ENCODE assay signal across 10 cellular contexts in genomic region chr9:98774746-98775145, GRCh38. TPM values are rescaled to one million over a fixed set of nuclear protein-coding genes. Genes with fewer than 3 reads are reported as not detected.
A peak's percentile ranks its signal among the peaks of the same experiment; 100 is the strongest.
DNase-seq lines count a peak whose midpoint lies in the region; ATAC-seq, FAIRE-seq and TF ChIP-seq lines count a peak whose summit lies in the region.
"Had no signal": no experiment of that assay in that cellular context is flagged by ENCODE, and none has a peak within 500 bp of the region (broad histone marks: within the 10 kb centered on the region; RNA-seq: fewer than 3 reads in every experiment).

No MANE protein-coding gene starts in this region.

- ATAC-seq in GM21723 (IDR thresholded peaks at IDR 0.05; ENCODE audit: unreplicated experiment) = no peak

- no peaks in the 10 kb centered on the region for H3K79me1 ChIP-seq in trophoblast cell (ENCODE audit: low read length)

- H3K9me3 ChIP-seq in OCI-LY1 (ENCODE audit: low read length) = no peaks in the 10 kb centered on the region
- H3K9me3 ChIP-seq in endothelial cell of umbilical vein (replicated peaks; ENCODE audit: control insufficient read depth, insufficient read depth, low read length) = no peaks in the 10 kb centered on the region
- H3K9me3 ChIP-seq in trophoblast cell (ENCODE audit: insufficient read depth, low read depth, low read length) = no peaks in the 10 kb centered on the region

- H2BK120ac ChIP-seq in trophoblast cell (ENCODE audit: insufficient read depth, low read length, poor library complexity) = no peak overlapping the region

- no peaks in the 10 kb centered on the region for H3K9me1 ChIP-seq in endothelial cell of umbilical vein (replicated peaks; ENCODE audit: control insufficient read depth, extremely low read depth, insufficient read depth, low read length)

- DNase-seq in activated CD8-positive, alpha-beta memory T cell treated with anti-CD3 and anti-CD28 coated beads, Interleukin-2, amount 50 U/mL, for 48 hours = peak; percentile 72
- no peak for DNase-seq in activated CD8-positive, alpha-beta memory T cell treated with anti-CD3 and anti-CD28 coated beads, Interleukin-2, amount 50 U/mL, for 4 hours
- DNase-seq in endothelial cell of umbilical vein (ENCODE audit: low read depth, low spot score) (no peak), trophoblast cell (no peak), amygdala (lab: John Stamatoyannopoulos, UW) (no peak)
- peak; percentile 17 for DNase-seq in stimulated activated CD4-positive, alpha-beta T cell treated with anti-CD3 and anti-CD28 coated beads, Interleukin-4, amount 100 ng/mL, for 24 hours
- DNase-seq: effector memory CD4-positive, alpha-beta T cell; NK-92 treated with Interleukin-12 subunit alpha and Interleukin-12 subunit beta, amount 100 ng/mL, for 24 hours had no signal

- H2BK5ac ChIP-seq in trophoblast cell (ENCODE audit: low read depth, low read length, poor library complexity) = no peak overlapping the region

- no peaks in the 10 kb centered on the region for H3K4me1 ChIP-seq in OCI-LY1 (ENCODE audit: insufficient read depth, low read length, severe bottlenecking)
- peaks cover 10% of the 10 kb centered on the region for H3K4me1 ChIP-seq in endothelial cell of umbilical vein (ENCODE audit: control insufficient read depth, extremely low read depth, insufficient read depth, low read length)
- H3K4me1 ChIP-seq in trophoblast cell (ENCODE audit: control insufficient read depth in 1 of 2, insufficient read depth in 2 of 2, low read length in 2 of 2) = peaks cover 0 to 2% of the 10 kb centered on the region in 2 experiments

- no peaks in the 10 kb centered on the region for H3K79me2 ChIP-seq in OCI-LY1 (ENCODE audit: insufficient read depth, low read length)
- H3K79me2 ChIP-seq in endothelial cell of umbilical vein (ENCODE audit: control insufficient read depth, insufficient read depth, low read length) = no peaks in the 10 kb centered on the region
- no peaks in the 10 kb centered on the region for H3K79me2 ChIP-seq in trophoblast cell (ENCODE audit: control insufficient read depth, insufficient read depth, low read length, poor library complexity)

- no peak overlapping the region for H4K91ac ChIP-seq in trophoblast cell (ENCODE audit: low read depth, low read length)

- no peak overlapping the region for H4K12ac ChIP-seq in trophoblast cell (ENCODE audit: low read depth, low read length)

- H4K20me1 ChIP-seq in OCI-LY1 (ENCODE audit: insufficient read depth, low read length) = no peaks in the 10 kb centered on the region
- H4K20me1 ChIP-seq in endothelial cell of umbilical vein (replicated peaks; ENCODE audit: control insufficient read depth, extremely low read depth, insufficient read depth, low read length) = no peaks in the 10 kb centered on the region

- H3K18ac ChIP-seq in trophoblast cell (ENCODE audit: low read length) = no peak overlapping the region

- no TSS peak for BruUV-seq in endothelial cell of umbilical vein (replicated peaks; lab: Mats Ljungman, UMichigan)

- no peak for TF ChIP-seq POLR2A in endothelial cell of umbilical vein (IDR thresholded peaks at IDR 0.05; ENCODE audit: low read depth, low read length)

- H2AK5ac ChIP-seq in trophoblast cell (ENCODE audit: low read length) = no peak overlapping the region

- H2AFZ ChIP-seq in OCI-LY1 (ENCODE audit: low read length) = no peak overlapping the region
- H2AFZ ChIP-seq in endothelial cell of umbilical vein (ENCODE audit: low read depth, low read length) = no peak overlapping the region
- no peak overlapping the region for H2AFZ ChIP-seq in trophoblast cell (ENCODE audit: insufficient read depth, low read length, poor library complexity)

- intact Hi-C loops in endothelial cell of umbilical vein (cut with micrococcal nuclease) = no loop called here

- peaks cover 24% of the 10 kb centered on the region for H3K36me3 ChIP-seq in OCI-LY1 (ENCODE audit: insufficient read depth, low read length)
- peaks cover 0 to 9% of the 10 kb centered on the region in 2 experiments for H3K36me3 ChIP-seq in endothelial cell of umbilical vein (ENCODE audit: control insufficient read depth in 2 of 2, extremely low read depth in 1 of 2, insufficient read depth in 2 of 2, low read length in 2 of 2)
- H3K36me3 ChIP-seq in trophoblast cell (ENCODE audit: control insufficient read depth in 1 of 2, insufficient read depth in 2 of 2, low read length in 2 of 2) = peaks cover 12 to 19% of the 10 kb centered on the region in 2 experiments

- H3K4me2 ChIP-seq in OCI-LY1 (ENCODE audit: low read length) (no peak overlapping the region), endothelial cell of umbilical vein (ENCODE audit: insufficient read depth, low read length) (no peak overlapping the region), trophoblast cell (ENCODE audit: low read length) (no peak overlapping the region)

- no peak overlapping the region for H4K8ac ChIP-seq in trophoblast cell (ENCODE audit: low read depth, low read length)

- no peak for FAIRE-seq in endothelial cell of umbilical vein (lab: Jason Lieb, UNC)

- H3K4me3 ChIP-seq in OCI-LY1 (ENCODE audit: low read depth, low read length, poor library complexity, severe bottlenecking) (no peak overlapping the region), endothelial cell of umbilical vein (replicated peaks in 1 of 3; ENCODE audit: insufficient read depth in 1 of 3, low read depth in 1 of 3, low read length in 3 of 3) (no peak overlapping the region), trophoblast cell (ENCODE audit: low read depth, low read length) (no peak overlapping the region)

- dilution Hi-C loops in endothelial cell of umbilical vein (cut with MboI; ENCODE audit: extremely low pct_ligation_motif_present, low sequenced_read_pairs) = loop anchor here (25.0 kb wide), 1 partner anchor 487 kb away; no protein-coding TSS in a partner anchor

- H3K27me3 ChIP-seq in OCI-LY1 (ENCODE audit: insufficient read depth, low read length) (no peaks in the 10 kb centered on the region), endothelial cell of umbilical vein (ENCODE audit: control insufficient read depth in 2 of 2, insufficient read depth in 2 of 2, low read length in 2 of 2) (no peaks in the 10 kb centered on the region), trophoblast cell (ENCODE audit: insufficient read depth, low read length) (no peaks in the 10 kb centered on the region)

- TF ChIP-seq CTCF in OCI-LY1 (IDR thresholded peaks at IDR 0.05; ENCODE audit: low read length) (peak; percentile 75), endothelial cell of umbilical vein (IDR thresholded peaks at IDR 0.05; ENCODE audit: extremely low read depth in 1 of 2, insufficient read depth in 1 of 2, low read depth in 1 of 2, low read length in 2 of 2) (peak; percentile 55 to 78)

- no CpG with 5 or more reads among the region's 9 CpGs for WGBS in trophoblast cell (ENCODE audit: extremely low coverage, insufficient coverage, insufficient read length)

- CTCF ChIA-PET in endothelial cell of umbilical vein (lab: Charles Lee) = interaction anchor here (0.5 to 4.7 kb wide), 39 partner anchors 9 to 832 kb away, joined by 3 to 143 read pairs (median 6); partner anchors contain the start of genes GABBR2 and TBC1D2

- H3K14ac ChIP-seq in trophoblast cell (ENCODE audit: low read length) = no peak overlapping the region

- no peak overlapping the region for H3K23ac ChIP-seq in trophoblast cell (ENCODE audit: low read length)

- no peak overlapping the region for H3K27ac ChIP-seq in OCI-LY1 (ENCODE audit: low read depth, low read length, poor library complexity, severe bottlenecking)
- H3K27ac ChIP-seq in endothelial cell of umbilical vein (ENCODE audit: insufficient read depth, low read depth, low read length) = no peak overlapping the region
- no peak overlapping the region for H3K27ac ChIP-seq in trophoblast cell (ENCODE audit: low read depth, low read length)

- H3K9me2 ChIP-seq in OCI-LY1 (ENCODE audit: low read depth, low read length) = no peaks in the 10 kb centered on the region

- H3K4ac ChIP-seq in trophoblast cell (ENCODE audit: low read depth, low read length) = no peak overlapping the region

- no peak overlapping the region for H2BK12ac ChIP-seq in trophoblast cell (ENCODE audit: low read length)

- no peaks in the 10 kb centered on the region for H3F3A ChIP-seq in OCI-LY1 (ENCODE audit: insufficient read depth, low read length)

- POLR2A ChIA-PET in endothelial cell of umbilical vein (lab: Charles Lee) = no interaction called here

- H3K9ac ChIP-seq in OCI-LY1 (ENCODE audit: low read length) (no peak overlapping the region), endothelial cell of umbilical vein (replicated peaks; ENCODE audit: extremely low read depth, insufficient read depth, low read length) (no peak overlapping the region), trophoblast cell (ENCODE audit: low read length) (no peak overlapping the region)

TF ChIP-seq in endothelial cell of umbilical vein, 7 proteins besides CTCF, POLR2A, EP300 and RAD21 (continues in another document):
- TF ChIP-seq POLR2AphosphoS5 (IDR thresholded peaks at IDR 0.05; ENCODE audit: insufficient read depth, low read depth, low read length) = no peak
- TF ChIP-seq FOS (IDR thresholded peaks at IDR 0.05; ENCODE audit: borderline replicate concordance, insufficient read depth, low read length) = no peak
- TF ChIP-seq EZH2 (IDR thresholded peaks at IDR 0.05; ENCODE audit: borderline replicate concordance, low read depth, low read length, severe bottlenecking) = no peak
- no peak for TF ChIP-seq GATA2 (IDR thresholded peaks at IDR 0.05; ENCODE audit: insufficient read depth, insufficient read length, low read depth, low read length)

RNA-seq across cellular contexts. Expression of gene ANKS6, which starts 21.6 kb away (rescaled TPM):
- 18.6 and 22.3 TPM in 2 replicates for total RNA-seq in endothelial cell of umbilical vein
- 15.5 TPM in 2 replicates for polyA plus RNA-seq in endothelial cell of umbilical vein
- 17.7 and 21.0 TPM in 2 replicates for polyA plus RNA-seq in endothelial cell of umbilical vein (2011; cell fraction: cytosol; rRNA removed)
- 43.7 and 53.6 TPM in 2 replicates for polyA plus RNA-seq in endothelial cell of umbilical vein (2011; cell fraction: nucleus; rRNA removed)
- polyA plus RNA-seq in endothelial cell of umbilical vein (2012) = 23.5 and 24.0 TPM in 2 replicates
- 10.6 and 13.5 TPM in 2 replicates for polyA minus RNA-seq in endothelial cell of umbilical vein
- 11.3 TPM for polyA minus RNA-seq in endothelial cell of umbilical vein (2011; cell fraction: cytosol; rRNA and poly(A)+ RNA removed)
- polyA minus RNA-seq in endothelial cell of umbilical vein (2011; cell fraction: nucleus; rRNA and poly(A)+ RNA removed) = 11.4 and 12.8 TPM in 2 replicates
- polyA plus RNA-seq in trophoblast cell (2013) = 12.1 TPM in 2 replicates

RNA-seq across cellular contexts. Expression of gene GALNT12, which starts 32.7 kb away (rescaled TPM):
- total RNA-seq in endothelial cell of umbilical vein = 0.42 and 0.44 TPM in 2 replicates
- 0.21 and 0.26 TPM in 2 replicates for polyA plus RNA-seq in endothelial cell of umbilical vein
- 0.41 and 0.44 TPM in 2 replicates for polyA plus RNA-seq in endothelial cell of umbilical vein (2011; cell fraction: cytosol; rRNA removed)
- polyA plus RNA-seq in endothelial cell of umbilical vein (2011; cell fraction: nucleus; rRNA removed) = 0.50 and 0.58 TPM in 2 replicates
- polyA plus RNA-seq in endothelial cell of umbilical vein (2012) = 0.89 and 2.6 TPM in 2 replicates
- polyA minus RNA-seq in endothelial cell of umbilical vein = 0.70 and 0.92 TPM in 2 replicates
- polyA minus RNA-seq in endothelial cell of umbilical vein (2011; cell fraction: cytosol; rRNA and poly(A)+ RNA removed) = not detected
- polyA minus RNA-seq in endothelial cell of umbilical vein (2011; cell fraction: nucleus; rRNA and poly(A)+ RNA removed) = not detected in 2 replicates
- 3.4 and 3.7 TPM in 2 replicates for polyA plus RNA-seq in trophoblast cell (2013)

Comparison
In these comparisons a context has a peak if more than half of its experiments do, and no peak if none do; other contexts are left out.
1. DNase-seq: peak in activated CD8-positive, alpha-beta memory T cell treated with anti-CD3 and anti-CD28 coated beads, Interleukin-2, amount 50 U/mL, for 48 hours (single experiment) and stimulated activated CD4-positive, alpha-beta T cell treated with anti-CD3 and anti-CD28 coated beads, Interleukin-4, amount 100 ng/mL, for 24 hours (single experiment); none in activated CD8-positive, alpha-beta memory T cell treated with anti-CD3 and anti-CD28 coated beads, Interleukin-2, amount 50 U/mL, for 4 hours (single experiment), endothelial cell of umbilical vein (single experiment), trophoblast cell (0 of 2) and amygdala (0 of 56).